14 cellular contexts compared by ENCODE assay signal in the genomic region with DNA sequence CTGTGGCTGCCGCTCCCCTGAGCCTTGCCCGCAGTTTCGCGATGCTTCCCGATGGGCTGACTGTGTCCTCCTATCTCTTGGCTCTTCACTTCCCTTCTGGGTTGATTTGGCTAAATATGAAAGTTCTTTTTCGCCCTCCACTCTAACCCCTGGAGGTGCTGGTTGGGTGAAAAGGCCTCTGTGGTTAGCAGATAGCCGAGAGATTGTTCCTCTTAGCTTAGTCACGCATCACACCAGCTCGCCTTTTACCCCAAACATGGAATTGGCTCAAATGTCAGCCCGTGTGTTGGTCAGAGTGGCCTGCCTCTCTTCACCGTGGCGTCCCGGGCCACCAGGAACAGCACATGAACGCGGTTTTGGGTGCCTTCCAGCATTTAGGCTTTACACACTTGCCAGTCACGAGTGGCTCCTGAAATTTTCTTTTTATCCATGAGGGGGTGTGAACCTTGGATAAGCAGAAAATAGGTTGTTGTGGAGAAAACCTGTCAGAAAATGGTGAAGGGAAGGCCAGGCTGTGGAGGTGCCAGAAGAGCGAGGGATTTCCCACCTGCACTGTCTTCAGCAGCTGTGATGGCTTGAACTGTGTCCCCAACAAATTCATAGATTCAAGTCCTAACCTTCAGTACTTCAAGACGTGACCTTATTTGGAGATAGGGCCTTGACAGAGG. TPM values are rescaled to one million over a fixed set of nuclear protein-coding genes. Genes with fewer than 3 reads are reported as not detected.
DNase-seq lines count a peak whose midpoint lies in the region; ATAC-seq lines count a peak whose summit lies in the region.
"Had no signal": no experiment of that assay in that cellular context is flagged by ENCODE, and none has a peak within 500 bp of the region (broad histone marks: within the 10 kb centered on the region; RNA-seq: fewer than 3 reads in every experiment).

No MANE protein-coding gene starts in this region.

- CTCF ChIA-PET in activated CD4-positive, alpha-beta T cell treated with anti-CD3 and anti-CD28 coated beads, Interleukin-2, amount 10 ng/mL, durations not matched to agents 7 days and 5 days (lab: Charles Lee) = interaction anchor here (1.3 kb wide), 1 partner anchor 46 kb away, joined by 4 read pairs; no protein-coding TSS in a partner anchor

- no peak overlapping the region for H3K27ac Mint-ChIP-seq in memory B cell
- no peak overlapping the region for H3K27ac Mint-ChIP-seq in activated CD4-positive, alpha-beta T cell treated with anti-CD3 and anti-CD28 coated beads, Interleukin-2, amount 10 ng/mL, durations not matched to agents 7 days and 5 days

- no peaks in the 10 kb centered on the region for H3K9me3 ChIP-seq in BLaER1
- H3K9me3 ChIP-seq: mucosa of descending colon had no signal

- no peak overlapping the region for H3K4me3 Mint-ChIP-seq in memory B cell
- no peak overlapping the region for H3K4me3 Mint-ChIP-seq in activated CD4-positive, alpha-beta T cell treated with anti-CD3 and anti-CD28 coated beads, Interleukin-2, amount 10 ng/mL, durations not matched to agents 7 days and 5 days

- peaks cover 52% of the 10 kb centered on the region for H3K4me1 ChIP-seq in BLaER1

- ATAC-seq in memory B cell (ENCODE audit: low read depth) = peak; percentile 41
- ATAC-seq in GM21526 (IDR thresholded peaks at IDR 0.05; ENCODE audit: low FRiP score, unreplicated experiment) = no peak

- H3K27me3 Mint-ChIP-seq in memory B cell = no peaks in the 10 kb centered on the region
- peaks cover 3% of the 10 kb centered on the region for H3K27me3 Mint-ChIP-seq in activated CD4-positive, alpha-beta T cell treated with anti-CD3 and anti-CD28 coated beads, Interleukin-2, amount 10 ng/mL, durations not matched to agents 7 days and 5 days

- no peaks in the 10 kb centered on the region for H4K20me1 ChIP-seq in BLaER1

- H3K9me3 Mint-ChIP-seq in memory B cell = no peaks in the 10 kb centered on the region
- no peaks in the 10 kb centered on the region for H3K9me3 Mint-ChIP-seq in activated CD4-positive, alpha-beta T cell treated with anti-CD3 and anti-CD28 coated beads, Interleukin-2, amount 10 ng/mL, durations not matched to agents 7 days and 5 days

- H3K36me3 ChIP-seq in BLaER1 = no peaks in the 10 kb centered on the region

- no peak overlapping the region for H3K9ac ChIP-seq in BLaER1

- no peak overlapping the region for H3K4me3 ChIP-seq in BLaER1
- H3K4me3 ChIP-seq: mucosa of descending colon had no signal

- DNase-seq in HUDEP-2 (lab: John Stamatoyannopoulos, UW; ENCODE audit: unreplicated experiment in 76 of 76) (peak in 73 of 76 experiments; percentile 1 to 69 (median 38)), UCSD-AML1 (lab: John Stamatoyannopoulos, UW; ENCODE audit: unreplicated experiment) (peak; percentile 18), memory B cell (ENCODE audit: low spot score in 2 of 2) (no peak), NCI-H748 (lab: John Stamatoyannopoulos, UW; ENCODE audit: unreplicated experiment) (no peak)
- no peak for DNase-seq in effector CD8-positive, alpha-beta T cell (lab: John Stamatoyannopoulos, UW)
- DNase-seq in activated CD4-positive, alpha-beta T cell treated with anti-CD3 and anti-CD28 coated beads, Interleukin-2, amount 10 ng/mL, durations not matched to agents 7 days and 5 days = no peak
- DNase-seq: activated CD4-positive, alpha-beta T cell treated with anti-CD3 and anti-CD28 coated beads, Interleukin-2, amount 50 U/mL, for 48 hours; activated gamma-delta T cell; cerebellar nuclear complex; mucosa of descending colon; NCI-H1092 treated with DMSO at 0.1 percent for 48 hours; NCI-H446 had no signal

- peaks cover 15% of the 10 kb centered on the region for H3K36me3 Mint-ChIP-seq in memory B cell
- no peaks in the 10 kb centered on the region for H3K36me3 Mint-ChIP-seq in activated CD4-positive, alpha-beta T cell treated with anti-CD3 and anti-CD28 coated beads, Interleukin-2, amount 10 ng/mL, durations not matched to agents 7 days and 5 days (ENCODE audit: low read depth)

- peak overlapping the region; percentile 68 for H3K4me2 ChIP-seq in BLaER1

- POLR2A ChIA-PET in activated CD4-positive, alpha-beta T cell treated with anti-CD3 and anti-CD28 coated beads, Interleukin-2, amount 10 ng/mL, durations not matched to agents 7 days and 5 days (lab: Charles Lee) = no interaction called here

- peaks cover 17% of the 10 kb centered on the region for H3K27me3 ChIP-seq in BLaER1

- H3K27ac ChIP-seq in BLaER1 = no peak overlapping the region

- H3K4me1 Mint-ChIP-seq in memory B cell = peaks cover 11% of the 10 kb centered on the region
- H3K4me1 Mint-ChIP-seq in activated CD4-positive, alpha-beta T cell treated with anti-CD3 and anti-CD28 coated beads, Interleukin-2, amount 10 ng/mL, durations not matched to agents 7 days and 5 days = peaks cover 3% of the 10 kb centered on the region

RNA-seq across cellular contexts. Expression of a gene that starts 8.9 kb away (rescaled TPM):
- not detected for total RNA-seq in activated CD4-positive, alpha-beta T cell treated with anti-CD3 and anti-CD28 coated beads, Interleukin-2, amount 10 ng/mL, durations not matched to agents 7 days and 5 days

Comparison
In these comparisons a context has a peak if more than half of its experiments do, and no peak if none do; other contexts are left out.
1. DNase-seq: peak in HUDEP-2 (73 of 76) and UCSD-AML1 (single experiment); none in memory B cell (0 of 2), effector CD8-positive, alpha-beta T cell (single experiment), activated CD4-positive, alpha-beta T cell treated with anti-CD3 and anti-CD28 coated beads, Interleukin-2, amount 10 ng/mL, durations not matched to agents 7 days and 5 days (single experiment) and NCI-H748 (single experiment).